ENCODE assay signal across 11 cellular contexts in genomic region chr5:131386779-131387178, GRCh38.
DNase-seq lines count a peak whose midpoint lies in the region; ATAC-seq and TF ChIP-seq lines count a peak whose summit lies in the region.
"Had no signal": no experiment of that assay in that cellular context is flagged by ENCODE, and none has a peak within 500 bp of the region (broad histone marks: within the 10 kb centered on the region; RNA-seq: fewer than 3 reads in every experiment).

No MANE protein-coding gene starts in this region.

- no peak for TF ChIP-seq CTCF in colonic mucosa (IDR thresholded peaks at IDR 0.05)

- H3K9ac ChIP-seq in colonic mucosa (ENCODE audit: low read depth in 2 of 2, low read length in 2 of 2): no peak overlapping the region

- H3K4me3 Mint-ChIP-seq in activated naive CD4-positive, alpha-beta T cell treated with anti-CD3 and anti-CD28 coated beads, Interleukin-2, amount 50 U/mL, for 24 hours: no peak overlapping the region
- no peak overlapping the region for H3K4me3 Mint-ChIP-seq in immature natural killer cell

- H3K27me3 Mint-ChIP-seq in activated naive CD4-positive, alpha-beta T cell treated with anti-CD3 and anti-CD28 coated beads, Interleukin-2, amount 50 U/mL, for 24 hours: no peaks in the 10 kb centered on the region
- H3K27me3 Mint-ChIP-seq in immature natural killer cell (ENCODE audit: low read depth in 3 of 3): peaks cover 0 to 8% (median 7%) of the 10 kb centered on the region in 3 donors

- H3K4me1 Mint-ChIP-seq in activated naive CD4-positive, alpha-beta T cell treated with anti-CD3 and anti-CD28 coated beads, Interleukin-2, amount 50 U/mL, for 24 hours: peaks cover 85% of the 10 kb centered on the region
- H3K4me1 Mint-ChIP-seq in immature natural killer cell: peaks cover 34 to 72% of the 10 kb centered on the region in 2 donors

- no peak overlapping the region for H3K27ac ChIP-seq in colonic mucosa

- no peaks in the 10 kb centered on the region for H3K9me3 Mint-ChIP-seq in activated naive CD4-positive, alpha-beta T cell treated with anti-CD3 and anti-CD28 coated beads, Interleukin-2, amount 50 U/mL, for 24 hours
- no peaks in the 10 kb centered on the region for H3K9me3 Mint-ChIP-seq in immature natural killer cell

- H3K27me3 ChIP-seq in colonic mucosa: no peaks in the 10 kb centered on the region

- H3K4me3 ChIP-seq in colonic mucosa: no peak overlapping the region

- no peaks in the 10 kb centered on the region for H3K9me3 ChIP-seq in colonic mucosa

- peaks cover 25% of the 10 kb centered on the region for H3K36me3 Mint-ChIP-seq in activated naive CD4-positive, alpha-beta T cell treated with anti-CD3 and anti-CD28 coated beads, Interleukin-2, amount 50 U/mL, for 24 hours
- H3K36me3 Mint-ChIP-seq in immature natural killer cell: peaks cover 0 to 23% (median 7%) of the 10 kb centered on the region in 3 donors

- no peaks in the 10 kb centered on the region for H3K36me3 ChIP-seq in colonic mucosa

- H3K27ac Mint-ChIP-seq in activated naive CD4-positive, alpha-beta T cell treated with anti-CD3 and anti-CD28 coated beads, Interleukin-2, amount 50 U/mL, for 24 hours: peak overlapping the region; percentile 100
- H3K27ac Mint-ChIP-seq in immature natural killer cell: peak overlapping the region in 4 of 6 donors; percentile 28 to 55 (median 52)

- intact Hi-C loops in colonic mucosa (cut with DNase I): loop anchor here (10.0 kb wide), 2 partner anchors 122 to 222 kb away; partner anchors contain the start of genes CDC42SE2 and HINT1

- DNase-seq in activated naive CD4-positive, alpha-beta T cell treated with Interleukin-2 at 50 U/mL for 16 hours: no peak
- peak; percentile 34 to 61 for DNase-seq in SHP77 (lab: John Stamatoyannopoulos, UW)
- no peak for DNase-seq in immature natural killer cell
- peak; percentile 34 for DNase-seq in superior temporal gyrus (ENCODE audit: extremely low spot score)
- no peak for DNase-seq in colonic mucosa
- DNase-seq: aorta, Karpas-422, trophoblast cell had no signal

- no peak for ATAC-seq in HG02884 (IDR thresholded peaks at IDR 0.05; ENCODE audit: unreplicated experiment)
- ATAC-seq in HG03521 (IDR thresholded peaks at IDR 0.05; ENCODE audit: unreplicated experiment): no peak

- H3K4me1 ChIP-seq in colonic mucosa: no peaks in the 10 kb centered on the region

Comparison
In these comparisons a context has a peak if more than half of its experiments do, and no peak if none do; other contexts are left out.
1. DNase-seq: peak in SHP77 (2 of 2) and superior temporal gyrus (single experiment); none in activated naive CD4-positive, alpha-beta T cell treated with Interleukin-2 at 50 U/mL for 16 hours (single experiment), immature natural killer cell (0 of 3) and colonic mucosa (single experiment).